ENCODE assay signal across 1 cellular context in the genomic region with DNA sequence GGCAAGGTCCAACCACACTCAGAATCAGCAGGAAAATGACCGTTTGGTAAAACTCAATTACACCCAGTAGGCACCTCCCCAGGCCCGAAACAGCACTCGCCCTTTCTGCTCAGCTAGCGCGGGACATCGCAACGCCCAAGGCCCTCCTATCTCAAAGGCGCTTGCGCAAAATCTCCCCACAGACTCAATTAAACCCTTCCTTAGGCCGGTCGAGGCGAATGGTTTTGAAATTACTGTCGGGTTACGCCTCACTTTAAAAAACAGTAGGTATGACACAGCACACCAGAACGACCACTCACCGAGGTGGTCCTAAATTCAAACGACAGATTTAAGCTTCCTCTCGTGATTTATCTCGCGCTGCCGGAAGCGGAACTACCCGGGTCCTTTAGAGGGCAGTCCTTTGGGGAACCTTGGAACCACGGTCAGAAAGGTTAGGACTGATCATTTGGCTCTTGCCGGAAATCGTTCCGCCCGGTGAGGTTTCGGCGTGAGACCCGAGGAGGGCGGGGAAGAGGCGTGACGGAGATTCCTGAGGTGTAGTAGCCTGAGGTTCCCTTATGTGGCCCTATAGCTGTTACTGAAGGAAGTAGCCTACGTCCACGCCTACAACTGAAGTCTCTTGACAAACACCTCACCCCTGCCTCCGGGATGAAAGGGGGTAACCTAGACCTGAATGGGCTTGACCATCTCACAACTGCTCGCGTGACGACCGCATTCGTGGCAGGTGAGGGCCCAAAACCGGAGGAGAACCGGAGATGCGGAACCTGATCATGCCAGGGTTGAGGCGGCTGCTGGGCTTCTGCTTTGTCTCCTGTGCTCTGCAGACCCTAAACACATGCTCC.
A peak's percentile ranks its signal among the peaks of the same experiment; 100 is the strongest.
TF ChIP-seq lines count a peak whose summit lies in the region.

TSS of gene GIN1 (minus strand) at position 374 of the 842 bp plus-strand sequence. CDS start 11,431 bp downstream, outside the sequence.
TSS of gene PPIP5K2 (plus strand) at position 537 of the 842 bp plus-strand sequence. CDS start 9,289 bp downstream, outside the sequence.

TF ChIP-seq in K562, 482 proteins besides CTCF, POLR2A, EP300 and RAD21 (continued from another document and continues in another):
- TF ChIP-seq, protein P1, sequence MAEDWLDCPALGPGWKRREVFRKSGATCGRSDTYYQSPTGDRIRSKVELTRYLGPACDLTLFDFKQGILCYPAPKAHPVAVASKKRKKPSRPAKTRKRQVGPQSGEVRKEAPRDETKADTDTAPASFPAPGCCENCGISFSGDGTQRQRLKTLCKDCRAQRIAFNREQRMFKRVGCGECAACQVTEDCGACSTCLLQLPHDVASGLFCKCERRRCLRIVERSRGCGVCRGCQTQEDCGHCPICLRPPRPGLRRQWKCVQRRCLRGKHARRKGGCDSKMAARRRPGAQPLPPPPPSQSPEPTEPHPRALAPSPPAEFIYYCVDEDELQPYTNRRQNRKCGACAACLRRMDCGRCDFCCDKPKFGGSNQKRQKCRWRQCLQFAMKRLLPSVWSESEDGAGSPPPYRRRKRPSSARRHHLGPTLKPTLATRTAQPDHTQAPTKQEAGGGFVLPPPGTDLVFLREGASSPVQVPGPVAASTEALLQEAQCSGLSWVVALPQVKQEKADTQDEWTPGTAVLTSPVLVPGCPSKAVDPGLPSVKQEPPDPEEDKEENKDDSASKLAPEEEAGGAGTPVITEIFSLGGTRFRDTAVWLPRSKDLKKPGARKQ (CRISPR knock-in tag; IDR thresholded peaks at IDR 0.05), result no peak
- TF ChIP-seq RBM15 (IDR thresholded peaks at IDR 0.05; ENCODE audit: insufficient read depth, low read length) (no peak), ZNF282 (CRISPR knock-in tag; IDR thresholded peaks at IDR 0.05) (no peak), ERF (CRISPR knock-in tag; IDR thresholded peaks at IDR 0.05) (no peak), MTA2 (IDR thresholded peaks at IDR 0.05; ENCODE audit: low read depth) (no peak), ATF6 (CRISPR knock-in tag; IDR thresholded peaks at IDR 0.05) (no peak), THRAP3 (IDR thresholded peaks at IDR 0.05; ENCODE audit: borderline replicate concordance) (no peak), ASH1L (IDR thresholded peaks at IDR 0.05; ENCODE audit: borderline replicate concordance, low read depth, partially characterized antibody) (no peak), GABPB2 (CRISPR knock-in tag; conservative IDR thresholded peaks at IDR 0.05) (0 out of 2 replicates have a peak, but pooled peaks have one; percentile 47), HNRNPK (IDR thresholded peaks at IDR 0.05; ENCODE audit: low read depth, low read length, poor library complexity, severe bottlenecking) (no peak), SOX6 (IDR thresholded peaks at IDR 0.05) (peak; percentile 85), BRD4 (IDR thresholded peaks at IDR 0.05) (peak; percentile 51; the same call in 1 of the 2 replicates), ZNF217 (CRISPR knock-in tag; IDR thresholded peaks at IDR 0.05) (no peak), RHOXF2B (CRISPR knock-in tag; conservative IDR thresholded peaks at IDR 0.05) (no peak), TAF9B (IDR thresholded peaks at IDR 0.05; ENCODE audit: partially characterized antibody) (peak; percentile 81), SRSF3 (IDR thresholded peaks at IDR 0.05; ENCODE audit: insufficient read depth, low read length) (no peak), HMGN3 (IDR thresholded peaks at IDR 0.05; ENCODE audit: borderline replicate concordance, extremely low read depth, insufficient read length, low read depth, low read length) (no peak), ZSCAN29 (IDR thresholded peaks at IDR 0.05) (0 out of 2 replicates have a peak, but pooled peaks have one; percentile 26), MECOM (CRISPR knock-in tag; IDR thresholded peaks at IDR 0.05) (no peak), NCOA2 (IDR thresholded peaks at IDR 0.05; ENCODE audit: partially characterized antibody in 2 of 2) (peak in 1 of 2 experiments; percentile 93), TSC22D4 (tag; IDR thresholded peaks at IDR 0.05) (no peak), CREM (IDR thresholded peaks at IDR 0.05; ENCODE audit: low read depth) (peak; percentile 88), ZNF764 (CRISPR knock-in tag; IDR thresholded peaks at IDR 0.05; ENCODE audit: low read depth) (no peak), CGGBP1 (CRISPR knock-in tag; IDR thresholded peaks at IDR 0.05) (peak; percentile 57; the same call in 1 of the 2 replicates), POLR2H (tag; IDR thresholded peaks at IDR 0.05; ENCODE audit: low read depth) (peak; percentile 76), ZNF174 (CRISPR knock-in tag; IDR thresholded peaks at IDR 0.05) (no peak), OTX1 (CRISPR knock-in tag; IDR thresholded peaks at IDR 0.05) (no peak), ZNF561 (CRISPR knock-in tag; conservative IDR thresholded peaks at IDR 0.05) (no peak), RFX7 (CRISPR knock-in tag; IDR thresholded peaks at IDR 0.05) (no peak), MXI1 (IDR thresholded peaks at IDR 0.05; ENCODE audit: low read depth, low read length) (peak; percentile 100), TEAD4 (IDR thresholded peaks at IDR 0.05; ENCODE audit: low read length) (peak; percentile 4; the same call in 1 of the 2 replicates), TEAD4 (CRISPR knock-in tag; IDR thresholded peaks at IDR 0.05; ENCODE audit: borderline replicate concordance) (no peak), SRF (CRISPR knock-in tag; IDR thresholded peaks at IDR 0.05) (peak in 1 of 2 experiments; percentile 95; a peak in 2 of 4 replicates), HDGF (IDR thresholded peaks at IDR 0.05) (no peak), NR2C2 (CRISPR knock-in tag; IDR thresholded peaks at IDR 0.05) (peak; percentile 83), NR2C2 (tag; IDR thresholded peaks at IDR 0.05) (peak; percentile 96), CBX5 (IDR thresholded peaks at IDR 0.05; ENCODE audit: borderline replicate concordance, low read depth) (no peak), NR1H2 (CRISPR knock-in tag; IDR thresholded peaks at IDR 0.05) (no peak), L3MBTL2 (IDR thresholded peaks at IDR 0.05) (peak; percentile 35), SIRT6 (IDR thresholded peaks at IDR 0.05; ENCODE audit: low read depth, low read length) (no peak), ADNP (tag; IDR thresholded peaks at IDR 0.05) (no peak), TARDBP (IDR thresholded peaks at IDR 0.05) (0 out of 2 replicates have a peak, but pooled peaks have one; percentile 76), ZNF384 (IDR thresholded peaks at IDR 0.05; ENCODE audit: low read depth, low read length) (no peak), IFI16 (CRISPR knock-in tag; IDR thresholded peaks at IDR 0.05) (no peak), SETDB1 (IDR thresholded peaks at IDR 0.05; ENCODE audit: low read length) (no peak)
- TF ChIP-seq, protein P2, sequence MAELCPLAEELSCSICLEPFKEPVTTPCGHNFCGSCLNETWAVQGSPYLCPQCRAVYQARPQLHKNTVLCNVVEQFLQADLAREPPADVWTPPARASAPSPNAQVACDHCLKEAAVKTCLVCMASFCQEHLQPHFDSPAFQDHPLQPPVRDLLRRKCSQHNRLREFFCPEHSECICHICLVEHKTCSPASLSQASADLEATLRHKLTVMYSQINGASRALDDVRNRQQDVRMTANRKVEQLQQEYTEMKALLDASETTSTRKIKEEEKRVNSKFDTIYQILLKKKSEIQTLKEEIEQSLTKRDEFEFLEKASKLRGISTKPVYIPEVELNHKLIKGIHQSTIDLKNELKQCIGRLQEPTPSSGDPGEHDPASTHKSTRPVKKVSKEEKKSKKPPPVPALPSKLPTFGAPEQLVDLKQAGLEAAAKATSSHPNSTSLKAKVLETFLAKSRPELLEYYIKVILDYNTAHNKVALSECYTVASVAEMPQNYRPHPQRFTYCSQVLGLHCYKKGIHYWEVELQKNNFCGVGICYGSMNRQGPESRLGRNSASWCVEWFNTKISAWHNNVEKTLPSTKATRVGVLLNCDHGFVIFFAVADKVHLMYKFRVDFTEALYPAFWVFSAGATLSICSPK (IDR thresholded peaks at IDR 0.05; ENCODE audit: borderline replicate concordance), result no peak
- TF ChIP-seq, protein P3, sequence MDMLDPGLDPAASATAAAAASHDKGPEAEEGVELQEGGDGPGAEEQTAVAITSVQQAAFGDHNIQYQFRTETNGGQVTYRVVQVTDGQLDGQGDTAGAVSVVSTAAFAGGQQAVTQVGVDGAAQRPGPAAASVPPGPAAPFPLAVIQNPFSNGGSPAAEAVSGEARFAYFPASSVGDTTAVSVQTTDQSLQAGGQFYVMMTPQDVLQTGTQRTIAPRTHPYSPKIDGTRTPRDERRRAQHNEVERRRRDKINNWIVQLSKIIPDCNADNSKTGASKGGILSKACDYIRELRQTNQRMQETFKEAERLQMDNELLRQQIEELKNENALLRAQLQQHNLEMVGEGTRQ (CRISPR knock-in tag; IDR thresholded peaks at IDR 0.05), result no peak
- TF ChIP-seq, protein P4, sequence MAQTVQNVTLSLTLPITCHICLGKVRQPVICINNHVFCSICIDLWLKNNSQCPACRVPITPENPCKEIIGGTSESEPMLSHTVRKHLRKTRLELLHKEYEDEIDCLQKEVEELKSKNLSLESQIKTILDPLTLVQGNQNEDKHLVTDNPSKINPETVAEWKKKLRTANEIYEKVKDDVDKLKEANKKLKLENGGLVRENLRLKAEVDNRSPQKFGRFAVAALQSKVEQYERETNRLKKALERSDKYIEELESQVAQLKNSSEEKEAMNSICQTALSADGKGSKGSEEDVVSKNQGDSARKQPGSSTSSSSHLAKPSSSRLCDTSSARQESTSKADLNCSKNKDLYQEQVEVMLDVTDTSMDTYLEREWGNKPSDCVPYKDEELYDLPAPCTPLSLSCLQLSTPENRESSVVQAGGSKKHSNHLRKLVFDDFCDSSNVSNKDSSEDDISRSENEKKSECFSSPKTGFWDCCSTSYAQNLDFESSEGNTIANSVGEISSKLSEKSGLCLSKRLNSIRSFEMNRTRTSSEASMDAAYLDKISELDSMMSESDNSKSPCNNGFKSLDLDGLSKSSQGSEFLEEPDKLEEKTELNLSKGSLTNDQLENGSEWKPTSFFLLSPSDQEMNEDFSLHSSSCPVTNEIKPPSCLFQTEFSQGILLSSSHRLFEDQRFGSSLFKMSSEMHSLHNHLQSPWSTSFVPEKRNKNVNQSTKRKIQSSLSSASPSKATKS (CRISPR knock-in tag; IDR thresholded peaks at IDR 0.05), result no peak
- TF ChIP-seq, protein P5, sequence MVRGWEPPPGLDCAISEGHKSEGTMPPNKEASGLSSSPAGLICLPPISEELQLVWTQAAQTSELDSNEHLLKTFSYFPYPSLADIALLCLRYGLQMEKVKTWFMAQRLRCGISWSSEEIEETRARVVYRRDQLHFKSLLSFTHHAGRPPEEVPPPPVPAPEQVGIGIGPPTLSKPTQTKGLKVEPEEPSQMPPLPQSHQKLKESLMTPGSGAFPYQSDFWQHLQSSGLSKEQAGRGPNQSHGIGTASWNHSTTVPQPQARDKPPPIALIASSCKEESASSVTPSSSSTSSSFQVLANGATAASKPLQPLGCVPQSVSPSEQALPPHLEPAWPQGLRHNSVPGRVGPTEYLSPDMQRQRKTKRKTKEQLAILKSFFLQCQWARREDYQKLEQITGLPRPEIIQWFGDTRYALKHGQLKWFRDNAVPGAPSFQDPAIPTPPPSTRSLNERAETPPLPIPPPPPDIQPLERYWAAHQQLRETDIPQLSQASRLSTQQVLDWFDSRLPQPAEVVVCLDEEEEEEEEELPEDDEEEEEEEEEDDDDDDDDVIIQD (CRISPR knock-in tag; IDR thresholded peaks at IDR 0.05), result no peak
- TF ChIP-seq, protein P6, sequence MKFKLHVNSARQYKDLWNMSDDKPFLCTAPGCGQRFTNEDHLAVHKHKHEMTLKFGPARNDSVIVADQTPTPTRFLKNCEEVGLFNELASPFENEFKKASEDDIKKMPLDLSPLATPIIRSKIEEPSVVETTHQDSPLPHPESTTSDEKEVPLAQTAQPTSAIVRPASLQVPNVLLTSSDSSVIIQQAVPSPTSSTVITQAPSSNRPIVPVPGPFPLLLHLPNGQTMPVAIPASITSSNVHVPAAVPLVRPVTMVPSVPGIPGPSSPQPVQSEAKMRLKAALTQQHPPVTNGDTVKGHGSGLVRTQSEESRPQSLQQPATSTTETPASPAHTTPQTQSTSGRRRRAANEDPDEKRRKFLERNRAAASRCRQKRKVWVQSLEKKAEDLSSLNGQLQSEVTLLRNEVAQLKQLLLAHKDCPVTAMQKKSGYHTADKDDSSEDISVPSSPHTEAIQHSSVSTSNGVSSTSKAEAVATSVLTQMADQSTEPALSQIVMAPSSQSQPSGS (CRISPR knock-in tag; IDR thresholded peaks at IDR 0.05), result no peak
- TF ChIP-seq, protein P7, sequence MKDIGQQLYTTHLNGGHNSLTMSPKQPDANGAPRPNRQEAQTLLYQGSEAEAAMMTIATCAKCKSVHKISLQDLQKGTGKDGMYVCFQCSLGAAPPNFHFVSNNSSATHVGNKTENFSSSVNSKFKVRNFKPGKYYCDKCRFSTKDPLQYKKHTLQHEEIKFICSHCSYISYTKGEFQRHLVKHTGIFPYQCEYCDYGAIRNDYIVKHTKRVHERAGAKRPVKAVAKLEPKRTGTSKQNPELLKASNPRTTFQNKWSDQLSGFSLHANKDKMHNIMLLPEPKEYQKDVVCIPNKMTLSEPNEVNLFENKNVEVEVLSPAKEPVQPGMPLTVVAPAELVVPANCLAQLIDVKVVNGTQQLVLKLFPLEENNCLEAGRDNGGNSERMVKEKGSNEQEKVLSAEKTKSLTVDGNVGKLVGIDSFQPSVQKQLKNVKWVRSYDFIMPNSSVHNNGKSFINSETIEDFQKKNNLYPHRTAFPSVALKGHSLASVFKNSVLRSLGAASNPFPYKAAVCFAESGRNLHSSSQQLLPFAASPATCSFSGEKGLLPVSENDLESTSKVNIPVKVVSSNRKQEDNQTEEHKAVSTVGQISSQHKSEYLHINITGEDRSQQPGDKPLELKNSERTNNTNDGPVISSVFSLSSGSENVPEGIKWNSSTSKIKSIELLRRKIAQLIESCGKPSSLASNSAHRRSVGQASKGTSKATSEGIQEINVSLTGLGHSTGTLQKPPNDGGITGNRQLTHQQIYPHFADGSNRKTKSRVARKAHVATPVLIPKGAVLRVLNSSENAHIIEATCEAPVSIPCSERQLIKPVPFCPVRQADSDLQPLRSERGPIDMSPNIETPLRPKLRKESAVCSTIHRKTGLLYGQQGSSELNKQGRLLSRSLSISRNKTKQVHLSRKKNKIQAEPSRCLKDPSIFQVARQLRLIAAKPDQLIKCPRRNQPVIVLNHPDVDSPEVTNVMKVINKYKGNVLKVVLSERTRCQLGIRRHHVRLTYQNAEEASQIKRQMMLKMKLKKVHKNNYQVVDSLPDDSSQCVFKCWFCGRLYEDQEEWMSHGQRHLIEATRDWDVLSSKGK (CRISPR knock-in tag; IDR thresholded peaks at IDR 0.05), result 0 out of 2 replicates have a peak, but pooled peaks have one; percentile 57
